26 cellular contexts compared by ENCODE assay signal in the genomic region with DNA sequence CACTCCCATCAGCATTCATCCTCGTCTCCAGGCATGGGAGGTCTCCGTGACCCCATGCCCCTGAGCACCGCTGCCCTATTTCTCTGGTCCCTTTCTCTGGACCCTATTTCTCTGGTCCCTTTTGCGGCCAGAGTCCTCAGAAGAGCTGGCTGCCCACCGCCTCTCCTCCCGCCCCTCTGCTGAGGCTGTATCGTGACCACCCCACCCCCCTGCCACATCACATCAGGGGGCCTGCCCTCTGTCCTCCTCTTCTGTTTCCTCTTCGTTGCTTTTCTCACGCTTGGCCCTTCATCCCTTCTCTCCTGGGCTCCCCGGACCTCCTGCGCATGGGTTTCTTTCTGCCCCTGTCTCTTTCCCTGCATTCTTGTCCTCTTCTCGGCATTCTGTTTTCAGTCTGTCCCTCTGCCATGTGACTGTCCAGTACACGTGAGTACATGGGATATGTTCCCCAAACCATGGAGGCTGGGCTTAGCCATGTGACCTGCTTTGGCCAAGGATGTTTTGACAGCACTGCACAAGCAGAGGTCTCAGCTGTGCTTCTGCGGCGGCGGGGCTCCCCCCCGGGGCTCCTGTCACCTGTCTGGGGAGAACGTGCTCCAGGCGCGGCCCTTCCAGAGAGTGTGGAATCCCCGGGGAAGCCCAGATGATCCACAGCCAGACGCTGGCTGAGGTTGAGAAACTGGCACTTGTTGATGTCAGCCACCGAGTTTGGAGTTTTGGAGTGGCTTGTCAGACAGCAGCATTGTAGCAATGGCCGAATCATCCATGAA. TPM values are rescaled to one million over a fixed set of nuclear protein-coding genes. Genes with fewer than 3 reads are reported as not detected.
DNase-seq lines count a peak whose midpoint lies in the region; ATAC-seq, FAIRE-seq and TF ChIP-seq lines count a peak whose summit lies in the region.
"Had no signal": no experiment of that assay in that cellular context is flagged by ENCODE, and none has a peak within 500 bp of the region (broad histone marks: within the 10 kb centered on the region; RNA-seq: fewer than 3 reads in every experiment).

No MANE protein-coding gene starts in this region.

- CTCF ChIA-PET in HepG2 (lab: Yijun Ruan, JAX; ENCODE audit: low intra/inter-chr PET ratio, low total read pairs) = no interaction called here

- H4K20me1 ChIP-seq in HepG2 (ENCODE audit: insufficient read depth, low read length) = no peaks in the 10 kb centered on the region

- H3K36me3 ChIP-seq in HepG2 (replicated peaks in 1 of 2; ENCODE audit: control insufficient read depth in 1 of 2, insufficient read depth in 2 of 2, low read length in 2 of 2) (no peaks in the 10 kb centered on the region), right lobe of liver (no peaks in the 10 kb centered on the region), mucosa of descending colon (ENCODE audit: low read depth) (no peaks in the 10 kb centered on the region)
- H3K36me3 ChIP-seq: pancreas, upper lobe of right lung had no signal

- POLR2A ChIA-PET in HepG2 (lab: Yijun Ruan, JAX) = no interaction called here

- H3K9me3 ChIP-seq in HepG2 (ENCODE audit: low read length) (no peaks in the 10 kb centered on the region), right lobe of liver (no peaks in the 10 kb centered on the region), mucosa of descending colon (no peaks in the 10 kb centered on the region)
- H3K9me3 ChIP-seq: Caco-2, pancreas, upper lobe of right lung had no signal

- DNase-seq in HepG2 (ENCODE audit: low spot score) (no peak), right lobe of liver (no peak), NCI-H69 (lab: John Stamatoyannopoulos, UW) (peak; percentile 56), mucosa of descending colon (no peak), OCI-M1 (lab: John Stamatoyannopoulos, UW) (no peak)
- no peak for DNase-seq in stimulated activated naive B cell treated with anti-CD40 and anti-IgM and Interleukin-4, amounts not matched to agents 10 μg/mL and 1 μg/mL and 100 μg/mL, for 72 hours
- DNase-seq: ACHN; activated CD8-positive, alpha-beta T cell treated with anti-CD3 and anti-CD28 coated beads for 36 hours; amygdala; Caco-2; left ventricle myocardium superior; naive thymus-derived CD4-positive, alpha-beta T cell; NCI-H1694; NCI-H226; NCI-H82; pancreas; right cardiac atrium; stimulated activated CD4-positive, alpha-beta T cell treated with anti-CD3 and anti-CD28 coated beads, Interleukin-4, amount 100 ng/mL, for 1 hour; upper lobe of right lung had no signal

- no peak for TF ChIP-seq RAD21 in HepG2 (CRISPR knock-in tag; IDR thresholded peaks at IDR 0.05)

- WGBS in HepG2 (ENCODE audit: low lambda C conversion rate) = 35% methylated on average over 24 of the region's 24 CpGs
- WGBS in right lobe of liver (ENCODE audit: insufficient coverage, low coverage, low lambda C conversion rate, missing lambda C conversion rate) = 34% methylated on average over 21 of the region's 24 CpGs

- no peaks in the 10 kb centered on the region for H3K36me3 Mint-ChIP-seq in stimulated activated naive B cell treated with anti-CD40 and anti-IgM and Interleukin-4, amounts not matched to agents 10 μg/mL and 1 μg/mL and 100 μg/mL, for 72 hours
- H3K36me3 Mint-ChIP-seq: activated naive CD4-positive, alpha-beta T cell treated with anti-CD3 and anti-CD28 coated beads, Interleukin-2, amount 50 U/mL, for 24 hours; naive thymus-derived CD4-positive, alpha-beta T cell had no signal

- intact Hi-C loops in HepG2 (cut with micrococcal nuclease; ENCODE audit: unreplicated experiment) = no loop called here
- intact Hi-C loops in right lobe of liver (cut with DNase I) = no loop called here
- intact Hi-C loops in mucosa of descending colon (cut with DNase I, micrococcal nuclease) = no loop called here

- no peak overlapping the region for H3K27ac ChIP-seq in HepG2 (ENCODE audit: extremely low read length, insufficient read depth, low read length)
- H3K27ac ChIP-seq in right lobe of liver = no peak overlapping the region
- H3K27ac ChIP-seq: pancreas, upper lobe of right lung had no signal

- no peak overlapping the region for H3K27ac Mint-ChIP-seq in stimulated activated naive B cell treated with anti-CD40 and anti-IgM and Interleukin-4, amounts not matched to agents 10 μg/mL and 1 μg/mL and 100 μg/mL, for 72 hours
- H3K27ac Mint-ChIP-seq: activated CD8-positive, alpha-beta T cell treated with anti-CD3 and anti-CD28 coated beads for 36 hours; activated naive CD4-positive, alpha-beta T cell treated with anti-CD3 and anti-CD28 coated beads, Interleukin-2, amount 50 U/mL, for 24 hours; activated T-helper 2 cell treated with anti-CD3 and anti-CD28 coated beads, Interferon-gamma antibody, Interleukin-2, Interleukin-4, amounts not matched to agents 10 μg/mL and 5 μg/mL and 100 μg/mL, durations not matched to agents 14 hours and 24 hours and 36 hours; naive thymus-derived CD4-positive, alpha-beta T cell; T-helper 2 cell treated with Interferon-gamma antibody and Interleukin-4, amounts not matched to agents 5 μg/mL and 100 μg/mL, for 36 hours had no signal

- H3K27me3 Mint-ChIP-seq in stimulated activated naive B cell treated with anti-CD40 and anti-IgM and Interleukin-4, amounts not matched to agents 10 μg/mL and 1 μg/mL and 100 μg/mL, for 72 hours = peaks cover 28 to 30% of the 10 kb centered on the region in 2 donors

- peaks cover 5 to 12% of the 10 kb centered on the region in 2 donors for H3K4me1 Mint-ChIP-seq in stimulated activated naive B cell treated with anti-CD40 and anti-IgM and Interleukin-4, amounts not matched to agents 10 μg/mL and 1 μg/mL and 100 μg/mL, for 72 hours
- H3K4me1 Mint-ChIP-seq: activated naive CD4-positive, alpha-beta T cell treated with anti-CD3 and anti-CD28 coated beads, Interleukin-2, amount 50 U/mL, for 24 hours; naive thymus-derived CD4-positive, alpha-beta T cell had no signal

- no peak overlapping the region for H2AFZ ChIP-seq in HepG2 (ENCODE audit: low read length)

- TF ChIP-seq CTCF in HepG2 (CRISPR knock-in tag; IDR thresholded peaks at IDR 0.05) (no peak), right lobe of liver (IDR thresholded peaks at IDR 0.05) (no peak), mucosa of descending colon (IDR thresholded peaks at IDR 0.05) (no peak)

- H3K27me3 ChIP-seq in HepG2 (ENCODE audit: control insufficient read depth in 1 of 2, insufficient read depth in 2 of 2, low read length in 2 of 2) (peaks cover 3 to 59% of the 10 kb centered on the region in 2 experiments; a peak in 4 of 5 replicates), right lobe of liver (no peaks in the 10 kb centered on the region)
- H3K27me3 ChIP-seq: pancreas had no signal

- H3K4me3 ChIP-seq in HepG2 (replicated peaks in 1 of 3; ENCODE audit: insufficient read depth in 1 of 3, low read depth in 2 of 3, low read length in 3 of 3) (no peak overlapping the region), right lobe of liver (no peak overlapping the region), mucosa of descending colon (no peak overlapping the region)
- H3K4me3 ChIP-seq: pancreas, upper lobe of right lung had no signal

- no peak overlapping the region for H3K9ac ChIP-seq in HepG2 (ENCODE audit: insufficient read depth, low read depth, low read length)

- H3K9me3 Mint-ChIP-seq in stimulated activated naive B cell treated with anti-CD40 and anti-IgM and Interleukin-4, amounts not matched to agents 10 μg/mL and 1 μg/mL and 100 μg/mL, for 72 hours = peaks cover 0 to 3% of the 10 kb centered on the region in 2 donors
- H3K9me3 Mint-ChIP-seq: activated CD8-positive, alpha-beta T cell treated with anti-CD3 and anti-CD28 coated beads for 36 hours; activated naive CD4-positive, alpha-beta T cell treated with anti-CD3 and anti-CD28 coated beads, Interleukin-2, amount 50 U/mL, for 24 hours; activated T-helper 2 cell treated with anti-CD3 and anti-CD28 coated beads, Interferon-gamma antibody, Interleukin-2, Interleukin-4, amounts not matched to agents 10 μg/mL and 5 μg/mL and 100 μg/mL, durations not matched to agents 14 hours and 24 hours and 36 hours; T-helper 2 cell treated with Interferon-gamma antibody and Interleukin-4, amounts not matched to agents 5 μg/mL and 100 μg/mL, for 36 hours had no signal

- TF ChIP-seq EP300 in HepG2 (IDR thresholded peaks at IDR 0.05; ENCODE audit: low read depth in 2 of 2, low read length in 2 of 2) (no peak), HepG2 (CRISPR knock-in tag; IDR thresholded peaks at IDR 0.05; ENCODE audit: borderline replicate concordance) (no peak)

- H3K79me2 ChIP-seq in HepG2 (ENCODE audit: insufficient read depth, low read length) = no peaks in the 10 kb centered on the region

- TF ChIP-seq POLR2A in HepG2 (IDR thresholded peaks at IDR 0.05; ENCODE audit: insufficient read depth in 1 of 2, low read depth in 2 of 2, low read length in 2 of 2) (no peak), right lobe of liver (IDR thresholded peaks at IDR 0.05) (no peak)

- H3K4me3 Mint-ChIP-seq in stimulated activated naive B cell treated with anti-CD40 and anti-IgM and Interleukin-4, amounts not matched to agents 10 μg/mL and 1 μg/mL and 100 μg/mL, for 72 hours = no peak overlapping the region
- H3K4me3 Mint-ChIP-seq: activated CD8-positive, alpha-beta T cell treated with anti-CD3 and anti-CD28 coated beads for 36 hours; activated naive CD4-positive, alpha-beta T cell treated with anti-CD3 and anti-CD28 coated beads, Interleukin-2, amount 50 U/mL, for 24 hours; T-helper 2 cell treated with Interferon-gamma antibody and Interleukin-4, amounts not matched to agents 5 μg/mL and 100 μg/mL, for 36 hours had no signal

- in situ Hi-C loops in HepG2 (cut with HindIII; ENCODE audit: extremely low pct_ligation_motif_present, low pct_unique_long_range_greater_than_20kb) = no loop called here

- ATAC-seq in HepG2 (no peak), right lobe of liver (no peak), mucosa of descending colon (peak; percentile 27), HG02970 (IDR thresholded peaks at IDR 0.05; ENCODE audit: low FRiP score, unreplicated experiment) (no peak), GM21737 (IDR thresholded peaks at IDR 0.05; ENCODE audit: unreplicated experiment) (no peak)
- no peak for ATAC-seq in stimulated activated naive B cell treated with anti-CD40 and anti-IgM and Interleukin-4, amounts not matched to agents 10 μg/mL and 1 μg/mL and 100 μg/mL, for 72 hours (replicated peaks)
- ATAC-seq: activated CD8-positive, alpha-beta T cell treated with anti-CD3 and anti-CD28 coated beads for 36 hours; HCT116; left ventricle myocardium superior; naive thymus-derived CD4-positive, alpha-beta T cell; pancreas; right cardiac atrium; upper lobe of right lung had no signal

- FAIRE-seq in HepG2 (lab: Jason Lieb, UNC) = no peak
- FAIRE-seq: GM12892, pancreas had no signal

- H3K4me2 ChIP-seq in HepG2 (ENCODE audit: low read depth, low read length) = no peak overlapping the region

- BruUV-seq in HepG2 (replicated peaks; lab: Mats Ljungman, UMichigan) = no TSS peak

- 0 out of 2 replicates have a peak, but pooled peaks cover 12% of the 10 kb centered on the region for H3K4me1 ChIP-seq in HepG2 (ENCODE audit: insufficient read depth, low read length)
- no peaks in the 10 kb centered on the region for H3K4me1 ChIP-seq in right lobe of liver
- peaks cover 7% of the 10 kb centered on the region for H3K4me1 ChIP-seq in mucosa of descending colon (ENCODE audit: low read depth)
- H3K4me1 ChIP-seq: Caco-2, pancreas, upper lobe of right lung had no signal

RNA-seq across cellular contexts. Expression of a gene that starts 54.5 kb away (rescaled TPM):
- total RNA-seq in HepG2 (2016; rRNA removed; fragmentation: Illumina TruSeq; extraction: Trizol) (31.4 and 43.4 TPM in 2 replicates), right lobe of liver (10 to 100 TPM in 5 of 6 experiments, 1 to 10 TPM in 1; 9.7 to 20.9 (median 11.1) TPM), mucosa of descending colon (10 to 100 TPM; 19.3 to 23.7 (median 21.8) TPM)
- total RNA-seq in HepG2 (2016; cell fraction: cytosol; rRNA removed; fragmentation: Illumina TruSeq; extraction: Trizol; ENCODE audit: low read depth) = 9.1 and 10.6 TPM in 2 replicates
- total RNA-seq in HepG2 (2016; cell fraction: insoluble cytoplasmic fraction; rRNA removed; fragmentation: Illumina TruSeq; extraction: Trizol) = 30.8 and 45.5 TPM in 2 replicates
- total RNA-seq in HepG2 (2016; cell fraction: membrane; rRNA removed; fragmentation: Illumina TruSeq; extraction: Trizol) = 23.1 and 25.3 TPM in 2 replicates
- total RNA-seq in HepG2 (2016; cell fraction: nucleus; rRNA removed; fragmentation: Illumina TruSeq; extraction: Trizol) = 12.4 and 14.4 TPM in 2 replicates
- 18.7 and 21.6 TPM in 2 replicates for polyA plus RNA-seq in HepG2 (2011; rRNA removed)
- 19.8 and 22.2 TPM in 2 replicates for polyA plus RNA-seq in HepG2 (2011; cell fraction: cytosol; rRNA removed)
- 12.8 and 14.0 TPM in 2 replicates for polyA plus RNA-seq in HepG2 (2011; cell fraction: nucleus; rRNA removed)
- polyA plus RNA-seq in HepG2 (2012) = 13.3 and 16.8 TPM in 2 replicates
- polyA plus RNA-seq in HepG2 (2016; cell fraction: cytosol; fragmentation: Illumina TruSeq; extraction: Trizol; ENCODE audit: low read depth) = 4.2 and 5.1 TPM in 2 replicates
- 37.9 and 38.1 TPM in 2 replicates for polyA plus RNA-seq in HepG2 (2016; cell fraction: insoluble cytoplasmic fraction; fragmentation: Illumina TruSeq; extraction: Trizol; ENCODE audit: low read depth)
- polyA plus RNA-seq in HepG2 (2016; cell fraction: membrane; fragmentation: Illumina TruSeq; extraction: Trizol; ENCODE audit: low read depth) = 11.1 and 13.7 TPM in 2 replicates
- 24.6 and 27.6 TPM in 2 replicates for polyA plus RNA-seq in HepG2 (2016; cell fraction: nucleus; fragmentation: Illumina TruSeq; extraction: Trizol; ENCODE audit: insufficient read depth, low read depth)
- 23.0 and 28.7 TPM in 2 replicates for polyA minus RNA-seq in HepG2 (2011; rRNA and poly(A)+ RNA removed; ENCODE audit: low replicate concordance)
- polyA minus RNA-seq in HepG2 (2011; cell fraction: cytosol; rRNA and poly(A)+ RNA removed) = 11.2 and 12.0 TPM in 2 replicates
- polyA minus RNA-seq in HepG2 (2011; cell fraction: nucleus; rRNA and poly(A)+ RNA removed) = 6.7 and 8.5 TPM in 2 replicates
